ENCODE assay signal across 9 cellular contexts in genomic region chr3:100399341-100400071, GRCh38. TPM values are rescaled to one million over a fixed set of nuclear protein-coding genes. Genes with fewer than 3 reads are reported as not detected.
DNase-seq lines count a peak whose midpoint lies in the region; ATAC-seq, FAIRE-seq and TF ChIP-seq lines count a peak whose summit lies in the region.
"Had no signal": no experiment of that assay in that cellular context is flagged by ENCODE, and none has a peak within 500 bp of the region (broad histone marks: within the 10 kb centered on the region; RNA-seq: fewer than 3 reads in every experiment).

No MANE protein-coding gene starts in this region.

- intact Hi-C loops in lower lobe of right lung (cut with DNase I): no loop called here

- peak overlapping the region; percentile 85 for H3K4me3 ChIP-seq in lower lobe of right lung

- no peaks in the 10 kb centered on the region for H3K27me3 ChIP-seq in lower lobe of right lung (ENCODE audit: low read depth)

- H3K4me1 ChIP-seq in lower lobe of right lung: peaks cover 40% of the 10 kb centered on the region

- TF ChIP-seq CTCF in lower lobe of right lung (IDR thresholded peaks at IDR 0.05): no peak
- no peak for TF ChIP-seq CTCF in type B pancreatic cell (conservative IDR thresholded peaks at IDR 0.05)

- ATAC-seq in activated T-cell treated with anti-CD3 and anti-CD28 coated beads, Interleukin-2, amount 50 U/mL, for 4 hours: no peak
- ATAC-seq in activated naive CD8-positive, alpha-beta T cell treated with anti-CD3 and anti-CD28 coated beads, Interleukin-2, amount 50 U/mL, for 24 hours: no peak
- ATAC-seq in lower lobe of right lung: no peak

- peaks cover 68% of the 10 kb centered on the region for H3K4me1 Mint-ChIP-seq in activated T-cell treated with anti-CD3 and anti-CD28 coated beads, Interleukin-2, amount 50 U/mL, for 4 hours (ENCODE audit: low read depth)
- peaks cover 74% of the 10 kb centered on the region for H3K4me1 Mint-ChIP-seq in activated naive CD8-positive, alpha-beta T cell treated with anti-CD3 and anti-CD28 coated beads, Interleukin-2, amount 50 U/mL, for 24 hours
- peaks cover 19% of the 10 kb centered on the region for H3K4me1 Mint-ChIP-seq in type B pancreatic cell (ENCODE audit: unreplicated experiment)

- no peaks in the 10 kb centered on the region for H3K36me3 ChIP-seq in lower lobe of right lung

- DNase-seq in activated T-cell treated with anti-CD3 and anti-CD28 coated beads, Interleukin-2, amount 50 U/mL, for 4 hours: no peak
- DNase-seq in activated T-cell treated with anti-CD3 and anti-CD28 coated beads for 4 hours (no peak), lower lobe of right lung (no peak), type B pancreatic cell (ENCODE audit: extremely low spot score, unreplicated experiment) (no peak), T-helper 9 cell (no peak), H54 (ENCODE audit: insufficient read length, low spot score) (no peak), HUDEP-2 (lab: John Stamatoyannopoulos, UW; ENCODE audit: unreplicated experiment in 76 of 76) (no peak)
- no peak for DNase-seq in activated naive CD8-positive, alpha-beta T cell treated with anti-CD3 and anti-CD28 coated beads, Interleukin-2, amount 50 U/mL, for 24 hours
- DNase-seq: NCI-H1436 had no signal

- no peaks in the 10 kb centered on the region for H3K9me3 Mint-ChIP-seq in activated T-cell treated with anti-CD3 and anti-CD28 coated beads, Interleukin-2, amount 50 U/mL, for 4 hours
- peaks cover 3% of the 10 kb centered on the region for H3K9me3 Mint-ChIP-seq in activated naive CD8-positive, alpha-beta T cell treated with anti-CD3 and anti-CD28 coated beads, Interleukin-2, amount 50 U/mL, for 24 hours
- no peaks in the 10 kb centered on the region for H3K9me3 Mint-ChIP-seq in type B pancreatic cell

- peaks cover under 1% of the 10 kb centered on the region for H3K36me3 Mint-ChIP-seq in activated T-cell treated with anti-CD3 and anti-CD28 coated beads, Interleukin-2, amount 50 U/mL, for 4 hours (ENCODE audit: insufficient read depth)
- peaks cover 34% of the 10 kb centered on the region for H3K36me3 Mint-ChIP-seq in activated naive CD8-positive, alpha-beta T cell treated with anti-CD3 and anti-CD28 coated beads, Interleukin-2, amount 50 U/mL, for 24 hours (ENCODE audit: low read depth)
- peaks cover 4% of the 10 kb centered on the region for H3K36me3 Mint-ChIP-seq in type B pancreatic cell

- no peaks in the 10 kb centered on the region for H3K9me3 ChIP-seq in lower lobe of right lung

- H3K27ac ChIP-seq in lower lobe of right lung: no peak overlapping the region

- no peak for TF ChIP-seq POLR2A in H54 (IDR thresholded peaks at IDR 0.05; ENCODE audit: low read depth, low read length)

- H3K27me3 Mint-ChIP-seq in activated T-cell treated with anti-CD3 and anti-CD28 coated beads, Interleukin-2, amount 50 U/mL, for 4 hours (ENCODE audit: low read depth): no peaks in the 10 kb centered on the region
- no peaks in the 10 kb centered on the region for H3K27me3 Mint-ChIP-seq in activated naive CD8-positive, alpha-beta T cell treated with anti-CD3 and anti-CD28 coated beads, Interleukin-2, amount 50 U/mL, for 24 hours
- H3K27me3 Mint-ChIP-seq in type B pancreatic cell: no peaks in the 10 kb centered on the region

- peak overlapping the region; percentile 86 for H3K27ac Mint-ChIP-seq in activated naive CD8-positive, alpha-beta T cell treated with anti-CD3 and anti-CD28 coated beads, Interleukin-2, amount 50 U/mL, for 24 hours
- H3K27ac Mint-ChIP-seq in type B pancreatic cell: peak overlapping the region; percentile 83

- peak overlapping the region; percentile 97 for H3K4me3 Mint-ChIP-seq in activated T-cell treated with anti-CD3 and anti-CD28 coated beads, Interleukin-2, amount 50 U/mL, for 4 hours
- H3K4me3 Mint-ChIP-seq in activated naive CD8-positive, alpha-beta T cell treated with anti-CD3 and anti-CD28 coated beads, Interleukin-2, amount 50 U/mL, for 24 hours: peak overlapping the region; percentile 96
- peak overlapping the region; percentile 95 for H3K4me3 Mint-ChIP-seq in type B pancreatic cell

- no peak for FAIRE-seq in H54 (lab: Jason Lieb, UNC)

RNA-seq across cellular contexts. Expression of gene TOMM70, which starts 1.4 kb away (rescaled TPM):
- 10 to 100 TPM; 75.0 to 79.5 (median 77.6) TPM for total RNA-seq in activated T-cell treated with anti-CD3 and anti-CD28 coated beads, Interleukin-2, amount 50 U/mL, for 4 hours
- total RNA-seq in lower lobe of right lung: 31.3 TPM
- total RNA-seq in type B pancreatic cell (ENCODE audit: low replicate concordance): 42.9 and 44.6 TPM in 2 replicates

RNA-seq across cellular contexts. Expression of gene LNP1, which starts 1.8 kb away (rescaled TPM):
- 1 to 10 TPM in 2 of 3 donors, under 1 TPM in 1; 0.94 to 1.5 (median 1.1) TPM for total RNA-seq in activated T-cell treated with anti-CD3 and anti-CD28 coated beads, Interleukin-2, amount 50 U/mL, for 4 hours
- total RNA-seq in lower lobe of right lung (2.0 TPM), type B pancreatic cell (ENCODE audit: low replicate concordance) (3.4 and 6.2 TPM in 2 replicates)
